1 cellular context compared by ENCODE assay signal in the genomic region with DNA sequence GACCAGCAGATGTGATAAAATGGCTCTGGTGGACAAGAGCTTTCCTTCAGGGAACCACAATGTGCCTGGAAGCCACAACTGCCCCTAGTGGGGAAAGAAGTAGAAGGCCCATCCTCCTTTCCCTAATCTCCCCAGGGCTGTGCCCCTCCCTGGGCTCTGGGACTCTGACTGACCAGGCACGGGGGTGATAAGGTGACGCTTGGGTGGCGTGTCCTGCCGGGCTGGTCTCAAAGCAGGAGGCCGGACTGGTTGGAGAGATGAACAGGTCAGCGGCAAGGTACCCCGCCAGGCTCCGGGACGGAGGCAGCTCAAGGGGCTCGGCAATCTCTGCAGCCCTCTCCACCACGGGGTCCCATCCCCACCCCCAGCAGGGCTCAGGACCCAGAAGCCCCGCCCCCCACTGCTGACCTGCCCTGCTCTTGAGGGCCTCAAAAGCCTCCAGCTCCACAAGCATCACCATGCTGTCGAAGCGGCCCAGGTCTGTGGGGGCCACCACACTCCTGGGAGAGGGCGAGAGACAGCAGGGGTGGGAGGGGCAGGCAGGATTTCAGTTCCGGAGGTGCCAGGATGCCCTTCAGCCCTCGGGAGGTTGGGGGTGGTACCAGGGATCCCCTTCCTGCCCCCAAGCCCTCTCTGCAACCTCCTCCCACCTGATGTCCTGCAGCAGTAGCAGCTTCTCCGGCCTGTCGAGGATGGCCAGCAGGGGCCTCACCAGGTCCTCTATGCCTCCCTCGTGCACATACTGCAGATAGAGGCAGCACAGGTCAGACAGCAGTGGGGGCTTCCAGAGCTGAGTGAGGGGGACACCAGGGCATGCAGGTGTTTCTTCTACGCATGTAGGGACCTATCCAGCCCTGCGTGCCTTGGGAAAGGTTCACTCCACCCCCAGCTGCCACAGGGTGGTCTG.
TF ChIP-seq lines count a peak whose summit lies in the region.

No MANE protein-coding gene starts in this region.

TF ChIP-seq in HepG2, 621 proteins besides CTCF, POLR2A, EP300 and RAD21 (continued from another document and continues in another):
- TF ChIP-seq, protein P1, sequence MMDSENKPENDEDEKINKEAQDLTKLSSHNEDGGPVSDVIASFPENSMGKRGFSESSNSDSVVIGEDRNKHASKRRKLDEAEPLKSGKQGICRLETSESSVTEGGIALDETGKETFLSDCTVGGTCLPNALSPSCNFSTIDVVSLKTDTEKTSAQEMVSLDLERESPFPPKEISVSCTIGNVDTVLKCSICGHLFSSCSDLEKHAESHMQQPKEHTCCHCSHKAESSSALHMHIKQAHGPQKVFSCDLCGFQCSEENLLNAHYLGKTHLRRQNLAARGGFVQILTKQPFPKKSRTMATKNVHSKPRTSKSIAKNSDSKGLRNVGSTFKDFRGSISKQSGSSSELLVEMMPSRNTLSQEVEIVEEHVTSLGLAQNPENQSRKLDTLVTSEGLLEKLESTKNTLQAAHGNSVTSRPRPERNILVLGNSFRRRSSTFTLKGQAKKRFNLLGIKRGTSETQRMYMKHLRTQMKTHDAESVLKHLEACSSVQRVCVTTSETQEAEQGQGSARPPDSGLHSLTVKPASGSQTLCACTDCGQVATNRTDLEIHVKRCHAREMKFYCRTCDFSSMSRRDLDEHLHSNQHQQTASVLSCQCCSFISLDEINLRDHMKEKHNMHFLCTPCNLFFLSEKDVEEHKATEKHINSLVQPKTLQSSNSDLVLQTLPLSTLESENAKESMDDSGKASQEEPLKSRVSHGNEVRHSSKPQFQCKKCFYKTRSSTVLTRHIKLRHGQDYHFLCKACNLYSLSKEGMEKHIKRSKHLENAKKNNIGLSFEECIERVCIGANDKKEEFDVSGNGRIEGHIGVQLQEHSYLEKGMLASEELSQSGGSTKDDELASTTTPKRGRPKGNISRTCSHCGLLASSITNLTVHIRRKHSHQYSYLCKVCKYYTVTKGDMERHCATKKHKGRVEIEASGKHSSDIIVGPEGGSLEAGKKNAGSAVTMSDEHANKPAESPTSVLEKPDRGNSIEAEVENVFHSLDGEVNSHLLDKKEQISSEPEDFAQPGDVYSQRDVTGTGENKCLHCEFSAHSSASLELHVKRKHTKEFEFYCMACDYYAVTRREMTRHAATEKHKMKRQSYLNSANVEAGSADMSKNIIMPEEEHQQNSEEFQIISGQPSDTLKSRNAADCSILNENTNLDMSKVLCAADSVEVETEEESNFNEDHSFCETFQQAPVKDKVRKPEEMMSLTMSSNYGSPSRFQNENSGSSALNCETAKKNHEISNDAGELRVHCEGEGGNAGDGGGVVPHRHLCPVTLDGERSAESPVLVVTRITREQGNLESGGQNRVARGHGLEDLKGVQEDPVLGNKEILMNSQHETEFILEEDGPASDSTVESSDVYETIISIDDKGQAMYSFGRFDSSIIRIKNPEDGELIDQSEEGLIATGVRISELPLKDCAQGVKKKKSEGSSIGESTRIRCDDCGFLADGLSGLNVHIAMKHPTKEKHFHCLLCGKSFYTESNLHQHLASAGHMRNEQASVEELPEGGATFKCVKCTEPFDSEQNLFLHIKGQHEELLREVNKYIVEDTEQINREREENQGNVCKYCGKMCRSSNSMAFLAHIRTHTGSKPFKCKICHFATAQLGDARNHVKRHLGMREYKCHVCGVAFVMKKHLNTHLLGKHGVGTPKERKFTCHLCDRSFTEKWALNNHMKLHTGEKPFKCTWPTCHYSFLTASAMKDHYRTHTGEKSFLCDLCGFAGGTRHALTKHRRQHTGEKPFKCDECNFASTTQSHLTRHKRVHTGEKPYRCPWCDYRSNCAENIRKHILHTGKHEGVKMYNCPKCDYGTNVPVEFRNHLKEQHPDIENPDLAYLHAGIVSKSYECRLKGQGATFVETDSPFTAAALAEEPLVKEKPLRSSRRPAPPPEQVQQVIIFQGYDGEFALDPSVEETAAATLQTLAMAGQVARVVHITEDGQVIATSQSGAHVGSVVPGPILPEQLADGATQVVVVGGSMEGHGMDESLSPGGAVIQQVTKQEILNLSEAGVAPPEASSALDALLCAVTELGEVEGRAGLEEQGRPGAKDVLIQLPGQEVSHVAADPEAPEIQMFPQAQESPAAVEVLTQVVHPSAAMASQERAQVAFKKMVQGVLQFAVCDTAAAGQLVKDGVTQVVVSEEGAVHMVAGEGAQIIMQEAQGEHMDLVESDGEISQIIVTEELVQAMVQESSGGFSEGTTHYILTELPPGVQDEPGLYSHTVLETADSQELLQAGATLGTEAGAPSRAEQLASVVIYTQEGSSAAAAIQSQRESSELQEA (CRISPR knock-in tag; IDR thresholded peaks at IDR 0.05; ENCODE audit: not compliant biosample characterization) = no peak
- TF ChIP-seq ZFX (CRISPR knock-in tag; IDR thresholded peaks at IDR 0.05; ENCODE audit: low read depth) (peak; percentile 66), HNRNPK (IDR thresholded peaks at IDR 0.05; ENCODE audit: low read depth, low read length, poor library complexity, severe bottlenecking) (no peak), ZNF431 (CRISPR knock-in tag; IDR thresholded peaks at IDR 0.05; ENCODE audit: borderline replicate concordance, low read depth) (no peak), ZNF788 (CRISPR knock-in tag; IDR thresholded peaks at IDR 0.05; ENCODE audit: borderline replicate concordance) (peak; percentile 15; the same call in 1 of the 2 replicates), HNRNPL (IDR thresholded peaks at IDR 0.05; ENCODE audit: low read depth, low read length) (0 out of 2 replicates have a peak, but pooled peaks have one; percentile 57), ZNF850 (CRISPR knock-in tag; conservative IDR thresholded peaks at IDR 0.05) (no peak), HOXD1 (CRISPR knock-in tag; IDR thresholded peaks at IDR 0.05) (no peak), NFKB2 (CRISPR knock-in tag; IDR thresholded peaks at IDR 0.05; ENCODE audit: borderline replicate concordance) (no peak), REL (CRISPR knock-in tag; conservative IDR thresholded peaks at IDR 0.05) (no peak), SRF (IDR thresholded peaks at IDR 0.05; ENCODE audit: low read depth, low read length) (no peak)
- TF ChIP-seq, protein P2, sequence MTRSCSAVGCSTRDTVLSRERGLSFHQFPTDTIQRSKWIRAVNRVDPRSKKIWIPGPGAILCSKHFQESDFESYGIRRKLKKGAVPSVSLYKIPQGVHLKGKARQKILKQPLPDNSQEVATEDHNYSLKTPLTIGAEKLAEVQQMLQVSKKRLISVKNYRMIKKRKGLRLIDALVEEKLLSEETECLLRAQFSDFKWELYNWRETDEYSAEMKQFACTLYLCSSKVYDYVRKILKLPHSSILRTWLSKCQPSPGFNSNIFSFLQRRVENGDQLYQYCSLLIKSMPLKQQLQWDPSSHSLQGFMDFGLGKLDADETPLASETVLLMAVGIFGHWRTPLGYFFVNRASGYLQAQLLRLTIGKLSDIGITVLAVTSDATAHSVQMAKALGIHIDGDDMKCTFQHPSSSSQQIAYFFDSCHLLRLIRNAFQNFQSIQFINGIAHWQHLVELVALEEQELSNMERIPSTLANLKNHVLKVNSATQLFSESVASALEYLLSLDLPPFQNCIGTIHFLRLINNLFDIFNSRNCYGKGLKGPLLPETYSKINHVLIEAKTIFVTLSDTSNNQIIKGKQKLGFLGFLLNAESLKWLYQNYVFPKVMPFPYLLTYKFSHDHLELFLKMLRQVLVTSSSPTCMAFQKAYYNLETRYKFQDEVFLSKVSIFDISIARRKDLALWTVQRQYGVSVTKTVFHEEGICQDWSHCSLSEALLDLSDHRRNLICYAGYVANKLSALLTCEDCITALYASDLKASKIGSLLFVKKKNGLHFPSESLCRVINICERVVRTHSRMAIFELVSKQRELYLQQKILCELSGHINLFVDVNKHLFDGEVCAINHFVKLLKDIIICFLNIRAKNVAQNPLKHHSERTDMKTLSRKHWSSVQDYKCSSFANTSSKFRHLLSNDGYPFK (CRISPR knock-in tag; IDR thresholded peaks at IDR 0.05; ENCODE audit: borderline replicate concordance) = no peak; the same call in 1 of the 2 replicates
- TF ChIP-seq, protein P3, sequence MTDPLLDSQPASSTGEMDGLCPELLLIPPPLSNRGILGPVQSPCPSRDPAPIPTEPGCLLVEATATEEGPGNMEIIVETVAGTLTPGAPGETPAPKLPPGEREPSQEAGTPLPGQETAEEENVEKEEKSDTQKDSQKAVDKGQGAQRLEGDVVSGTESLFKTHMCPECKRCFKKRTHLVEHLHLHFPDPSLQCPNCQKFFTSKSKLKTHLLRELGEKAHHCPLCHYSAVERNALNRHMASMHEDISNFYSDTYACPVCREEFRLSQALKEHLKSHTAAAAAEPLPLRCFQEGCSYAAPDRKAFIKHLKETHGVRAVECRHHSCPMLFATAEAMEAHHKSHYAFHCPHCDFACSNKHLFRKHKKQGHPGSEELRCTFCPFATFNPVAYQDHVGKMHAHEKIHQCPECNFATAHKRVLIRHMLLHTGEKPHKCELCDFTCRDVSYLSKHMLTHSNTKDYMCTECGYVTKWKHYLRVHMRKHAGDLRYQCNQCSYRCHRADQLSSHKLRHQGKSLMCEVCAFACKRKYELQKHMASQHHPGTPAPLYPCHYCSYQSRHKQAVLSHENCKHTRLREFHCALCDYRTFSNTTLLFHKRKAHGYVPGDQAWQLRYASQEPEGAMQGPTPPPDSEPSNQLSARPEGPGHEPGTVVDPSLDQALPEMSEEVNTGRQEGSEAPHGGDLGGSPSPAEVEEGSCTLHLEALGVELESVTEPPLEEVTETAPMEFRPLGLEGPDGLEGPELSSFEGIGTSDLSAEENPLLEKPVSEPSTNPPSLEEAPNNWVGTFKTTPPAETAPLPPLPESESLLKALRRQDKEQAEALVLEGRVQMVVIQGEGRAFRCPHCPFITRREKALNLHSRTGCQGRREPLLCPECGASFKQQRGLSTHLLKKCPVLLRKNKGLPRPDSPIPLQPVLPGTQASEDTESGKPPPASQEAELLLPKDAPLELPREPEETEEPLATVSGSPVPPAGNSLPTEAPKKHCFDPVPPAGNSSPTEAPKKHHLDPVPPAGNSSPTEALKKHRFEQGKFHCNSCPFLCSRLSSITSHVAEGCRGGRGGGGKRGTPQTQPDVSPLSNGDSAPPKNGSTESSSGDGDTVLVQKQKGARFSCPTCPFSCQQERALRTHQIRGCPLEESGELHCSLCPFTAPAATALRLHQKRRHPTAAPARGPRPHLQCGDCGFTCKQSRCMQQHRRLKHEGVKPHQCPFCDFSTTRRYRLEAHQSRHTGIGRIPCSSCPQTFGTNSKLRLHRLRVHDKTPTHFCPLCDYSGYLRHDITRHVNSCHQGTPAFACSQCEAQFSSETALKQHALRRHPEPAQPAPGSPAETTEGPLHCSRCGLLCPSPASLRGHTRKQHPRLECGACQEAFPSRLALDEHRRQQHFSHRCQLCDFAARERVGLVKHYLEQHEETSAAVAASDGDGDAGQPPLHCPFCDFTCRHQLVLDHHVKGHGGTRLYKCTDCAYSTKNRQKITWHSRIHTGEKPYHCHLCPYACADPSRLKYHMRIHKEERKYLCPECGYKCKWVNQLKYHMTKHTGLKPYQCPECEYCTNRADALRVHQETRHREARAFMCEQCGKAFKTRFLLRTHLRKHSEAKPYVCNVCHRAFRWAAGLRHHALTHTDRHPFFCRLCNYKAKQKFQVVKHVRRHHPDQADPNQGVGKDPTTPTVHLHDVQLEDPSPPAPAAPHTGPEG (CRISPR knock-in tag; IDR thresholded peaks at IDR 0.05) = no peak
- TF ChIP-seq, protein P4, sequence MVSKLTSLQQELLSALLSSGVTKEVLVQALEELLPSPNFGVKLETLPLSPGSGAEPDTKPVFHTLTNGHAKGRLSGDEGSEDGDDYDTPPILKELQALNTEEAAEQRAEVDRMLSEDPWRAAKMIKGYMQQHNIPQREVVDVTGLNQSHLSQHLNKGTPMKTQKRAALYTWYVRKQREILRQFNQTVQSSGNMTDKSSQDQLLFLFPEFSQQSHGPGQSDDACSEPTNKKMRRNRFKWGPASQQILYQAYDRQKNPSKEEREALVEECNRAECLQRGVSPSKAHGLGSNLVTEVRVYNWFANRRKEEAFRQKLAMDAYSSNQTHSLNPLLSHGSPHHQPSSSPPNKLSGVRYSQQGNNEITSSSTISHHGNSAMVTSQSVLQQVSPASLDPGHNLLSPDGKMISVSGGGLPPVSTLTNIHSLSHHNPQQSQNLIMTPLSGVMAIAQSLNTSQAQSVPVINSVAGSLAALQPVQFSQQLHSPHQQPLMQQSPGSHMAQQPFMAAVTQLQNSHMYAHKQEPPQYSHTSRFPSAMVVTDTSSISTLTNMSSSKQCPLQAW (CRISPR knock-in tag; IDR thresholded peaks at IDR 0.05) = peak; percentile 17; the same call in 1 of the 2 replicates
- TF ChIP-seq, protein P5, sequence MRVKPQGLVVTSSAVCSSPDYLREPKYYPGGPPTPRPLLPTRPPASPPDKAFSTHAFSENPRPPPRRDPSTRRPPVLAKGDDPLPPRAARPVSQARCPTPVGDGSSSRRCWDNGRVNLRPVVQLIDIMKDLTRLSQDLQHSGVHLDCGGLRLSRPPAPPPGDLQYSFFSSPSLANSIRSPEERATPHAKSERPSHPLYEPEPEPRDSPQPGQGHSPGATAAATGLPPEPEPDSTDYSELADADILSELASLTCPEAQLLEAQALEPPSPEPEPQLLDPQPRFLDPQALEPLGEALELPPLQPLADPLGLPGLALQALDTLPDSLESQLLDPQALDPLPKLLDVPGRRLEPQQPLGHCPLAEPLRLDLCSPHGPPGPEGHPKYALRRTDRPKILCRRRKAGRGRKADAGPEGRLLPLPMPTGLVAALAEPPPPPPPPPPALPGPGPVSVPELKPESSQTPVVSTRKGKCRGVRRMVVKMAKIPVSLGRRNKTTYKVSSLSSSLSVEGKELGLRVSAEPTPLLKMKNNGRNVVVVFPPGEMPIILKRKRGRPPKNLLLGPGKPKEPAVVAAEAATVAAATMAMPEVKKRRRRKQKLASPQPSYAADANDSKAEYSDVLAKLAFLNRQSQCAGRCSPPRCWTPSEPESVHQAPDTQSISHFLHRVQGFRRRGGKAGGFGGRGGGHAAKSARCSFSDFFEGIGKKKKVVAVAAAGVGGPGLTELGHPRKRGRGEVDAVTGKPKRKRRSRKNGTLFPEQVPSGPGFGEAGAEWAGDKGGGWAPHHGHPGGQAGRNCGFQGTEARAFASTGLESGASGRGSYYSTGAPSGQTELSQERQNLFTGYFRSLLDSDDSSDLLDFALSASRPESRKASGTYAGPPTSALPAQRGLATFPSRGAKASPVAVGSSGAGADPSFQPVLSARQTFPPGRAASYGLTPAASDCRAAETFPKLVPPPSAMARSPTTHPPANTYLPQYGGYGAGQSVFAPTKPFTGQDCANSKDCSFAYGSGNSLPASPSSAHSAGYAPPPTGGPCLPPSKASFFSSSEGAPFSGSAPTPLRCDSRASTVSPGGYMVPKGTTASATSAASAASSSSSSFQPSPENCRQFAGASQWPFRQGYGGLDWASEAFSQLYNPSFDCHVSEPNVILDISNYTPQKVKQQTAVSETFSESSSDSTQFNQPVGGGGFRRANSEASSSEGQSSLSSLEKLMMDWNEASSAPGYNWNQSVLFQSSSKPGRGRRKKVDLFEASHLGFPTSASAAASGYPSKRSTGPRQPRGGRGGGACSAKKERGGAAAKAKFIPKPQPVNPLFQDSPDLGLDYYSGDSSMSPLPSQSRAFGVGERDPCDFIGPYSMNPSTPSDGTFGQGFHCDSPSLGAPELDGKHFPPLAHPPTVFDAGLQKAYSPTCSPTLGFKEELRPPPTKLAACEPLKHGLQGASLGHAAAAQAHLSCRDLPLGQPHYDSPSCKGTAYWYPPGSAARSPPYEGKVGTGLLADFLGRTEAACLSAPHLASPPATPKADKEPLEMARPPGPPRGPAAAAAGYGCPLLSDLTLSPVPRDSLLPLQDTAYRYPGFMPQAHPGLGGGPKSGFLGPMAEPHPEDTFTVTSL (CRISPR knock-in tag; IDR thresholded peaks at IDR 0.05; ENCODE audit: borderline replicate concordance) = no peak
- TF ChIP-seq, protein P6, sequence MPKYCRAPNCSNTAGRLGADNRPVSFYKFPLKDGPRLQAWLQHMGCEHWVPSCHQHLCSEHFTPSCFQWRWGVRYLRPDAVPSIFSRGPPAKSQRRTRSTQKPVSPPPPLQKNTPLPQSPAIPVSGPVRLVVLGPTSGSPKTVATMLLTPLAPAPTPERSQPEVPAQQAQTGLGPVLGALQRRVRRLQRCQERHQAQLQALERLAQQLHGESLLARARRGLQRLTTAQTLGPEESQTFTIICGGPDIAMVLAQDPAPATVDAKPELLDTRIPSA (CRISPR knock-in tag; IDR thresholded peaks at IDR 0.05; ENCODE audit: borderline replicate concordance) = no peak
